ENCODE assay signal across 15 cellular contexts in genomic region chr19:49667473-49667872, GRCh38. TPM values are rescaled to one million over a fixed set of nuclear protein-coding genes. Genes with fewer than 3 reads are reported as not detected.
A peak's percentile ranks its signal among the peaks of the same experiment; 100 is the strongest.
DNase-seq lines count a peak whose midpoint lies in the region; ATAC-seq and TF ChIP-seq lines count a peak whose summit lies in the region.
"Had no signal": no experiment of that assay in that cellular context is flagged by ENCODE, and none has a peak within 500 bp of the region (broad histone marks: within the 10 kb centered on the region; RNA-seq: fewer than 3 reads in every experiment).

No MANE protein-coding gene starts in this region.

- H3K9ac ChIP-seq in KMS-11 = no peak overlapping the region

- no peak for DNase-seq in activated CD4-positive, alpha-beta T cell treated with anti-CD3 and anti-CD28 coated beads for 36 hours
- DNase-seq in activated CD4-positive, alpha-beta T cell treated with anti-CD3 and anti-CD28 coated beads for 4 hours = no peak
- DNase-seq in activated naive CD4-positive, alpha-beta T cell treated with anti-CD3 and anti-CD28 coated beads, Interleukin-2, amount 50 U/mL, for 72 hours (ENCODE audit: low spot score in 2 of 2) = no peak
- DNase-seq in natural killer cell treated with Interleukin-12 subunit alpha and Interleukin-12 subunit beta and Interleukin-15 and Interleukin-18, amount 100 ng/mL, for 72 hours (ENCODE audit: low spot score) = no peak
- no peak for DNase-seq in GM10248 (ENCODE audit: extremely low spot score)
- DNase-seq: central memory CD4-positive, alpha-beta T cell; DMS79 treated with DMSO at 0.1 percent for 48 hours; hypothalamus; NCI-H1417; NCI-H446; Right ventricle myocardium superior had no signal

- POLR2A ChIA-PET in activated CD4-positive, alpha-beta T cell treated with anti-CD3 and anti-CD28 coated beads for 36 hours (lab: Charles Lee) = interaction anchor here (1.5 kb wide), 1 partner anchor 9 kb away, joined by 4 read pairs; no protein-coding TSS in a partner anchor
- POLR2A ChIA-PET in GM10248 (lab: Yijun Ruan, JAX) = interaction anchor here (0.7 to 1.3 kb wide), 2 partner anchors 9 to 27 kb away, joined by 3 to 13 read pairs; partner anchors contain the start of gene RRAS

- TF ChIP-seq CTCF in KMS-11 (conservative IDR thresholded peaks at IDR 0.05; ENCODE audit: low read depth, low read length) (no peak), GM10248 (IDR thresholded peaks at IDR 0.05; ENCODE audit: control extremely low read depth, extremely low read depth, low read depth, missing control alignments) (no peak)

- no peak for ATAC-seq in activated CD4-positive, alpha-beta T cell treated with anti-CD3 and anti-CD28 coated beads for 36 hours
- no peak for ATAC-seq in activated naive CD4-positive, alpha-beta T cell treated with anti-CD3 and anti-CD28 coated beads, Interleukin-2, amount 50 U/mL, for 72 hours
- ATAC-seq in natural killer cell treated with Interleukin-12 subunit alpha and Interleukin-12 subunit beta and Interleukin-15 and Interleukin-18, amount 100 ng/mL, for 72 hours = no peak
- no peak for ATAC-seq in HG03095 (IDR thresholded peaks at IDR 0.05; ENCODE audit: unreplicated experiment)
- ATAC-seq in GM21381 (IDR thresholded peaks at IDR 0.05; ENCODE audit: unreplicated experiment) = no peak
- ATAC-seq: pancreas had no signal

- intact Hi-C loops in activated CD4-positive, alpha-beta T cell treated with anti-CD3 and anti-CD28 coated beads for 36 hours (cut with DNase I, micrococcal nuclease) = loop anchor here in 1 of 2 experiments (10.0 kb wide), 1 partner anchor 1343 kb away; the partner anchor contains the start of gene EMP3

- no peaks in the 10 kb centered on the region for H3K27me3 ChIP-seq in KMS-11 (ENCODE audit: insufficient read depth, low read depth)
- H3K27me3 ChIP-seq: pancreas had no signal

- no peaks in the 10 kb centered on the region for H3K36me3 ChIP-seq in KMS-11 (ENCODE audit: insufficient read depth)

- H3K27ac ChIP-seq in KMS-11 = no peak overlapping the region
- H3K27ac ChIP-seq: pancreas had no signal

- H3K9me3 Mint-ChIP-seq in activated CD4-positive, alpha-beta T cell treated with anti-CD3 and anti-CD28 coated beads for 36 hours (ENCODE audit: low read depth) = no peaks in the 10 kb centered on the region
- no peaks in the 10 kb centered on the region for H3K9me3 Mint-ChIP-seq in activated naive CD4-positive, alpha-beta T cell treated with anti-CD3 and anti-CD28 coated beads, Interleukin-2, amount 50 U/mL, for 72 hours
- H3K9me3 Mint-ChIP-seq in natural killer cell treated with Interleukin-12 subunit alpha and Interleukin-12 subunit beta and Interleukin-15 and Interleukin-18, amount 100 ng/mL, for 72 hours = no peaks in the 10 kb centered on the region

- peak overlapping the region; percentile 96 for H3K4me3 Mint-ChIP-seq in activated CD4-positive, alpha-beta T cell treated with anti-CD3 and anti-CD28 coated beads for 36 hours
- H3K4me3 Mint-ChIP-seq in natural killer cell treated with Interleukin-12 subunit alpha and Interleukin-12 subunit beta and Interleukin-15 and Interleukin-18, amount 100 ng/mL, for 72 hours = peak overlapping the region; percentile 99

- H3K27ac Mint-ChIP-seq in activated CD4-positive, alpha-beta T cell treated with anti-CD3 and anti-CD28 coated beads for 36 hours = peak overlapping the region; percentile 13
- peak overlapping the region; percentile 86 to 95 for H3K27ac Mint-ChIP-seq in activated naive CD4-positive, alpha-beta T cell treated with anti-CD3 and anti-CD28 coated beads, Interleukin-2, amount 50 U/mL, for 72 hours
- peak overlapping the region in 1 of 2 donors; percentile 94 for H3K27ac Mint-ChIP-seq in natural killer cell treated with Interleukin-12 subunit alpha and Interleukin-12 subunit beta and Interleukin-15 and Interleukin-18, amount 100 ng/mL, for 72 hours

- H3K4me3 ChIP-seq in KMS-11 (IDR thresholded peaks at IDR 0.05; ENCODE audit: insufficient read depth, low read depth, low read length) = no peak overlapping the region
- H3K4me3 ChIP-seq: pancreas had no signal

- CTCF ChIA-PET in activated CD4-positive, alpha-beta T cell treated with anti-CD3 and anti-CD28 coated beads for 36 hours (lab: Charles Lee) = interaction anchor here (0.7 kb wide), 1 partner anchor 24 kb away, joined by 3 read pairs; no protein-coding TSS in a partner anchor
- CTCF ChIA-PET in GM10248 (lab: Yijun Ruan, JAX) = interaction anchor here (1.4 to 1.5 kb wide), 2 partner anchors 9 to 97 kb away, joined by 4 to 5 read pairs; no protein-coding TSS in a partner anchor

- no peaks in the 10 kb centered on the region for H3K27me3 Mint-ChIP-seq in activated CD4-positive, alpha-beta T cell treated with anti-CD3 and anti-CD28 coated beads for 36 hours
- H3K27me3 Mint-ChIP-seq in natural killer cell treated with Interleukin-12 subunit alpha and Interleukin-12 subunit beta and Interleukin-15 and Interleukin-18, amount 100 ng/mL, for 72 hours = no peaks in the 10 kb centered on the region

- H3K4me1 ChIP-seq in KMS-11 (ENCODE audit: low read depth, poor library complexity, severe bottlenecking) = peaks cover 23% of the 10 kb centered on the region

- no peak overlapping the region for H2AFZ ChIP-seq in KMS-11 (ENCODE audit: low read depth)

- peak overlapping the region; percentile 83; the same call in 1 of the 2 replicates for H3K4me2 ChIP-seq in KMS-11

- peaks cover 30% of the 10 kb centered on the region for H3K36me3 Mint-ChIP-seq in activated CD4-positive, alpha-beta T cell treated with anti-CD3 and anti-CD28 coated beads for 36 hours (ENCODE audit: low read depth)
- H3K36me3 Mint-ChIP-seq in activated naive CD4-positive, alpha-beta T cell treated with anti-CD3 and anti-CD28 coated beads, Interleukin-2, amount 50 U/mL, for 72 hours = peaks cover 22% of the 10 kb centered on the region in 2 donors
- H3K36me3 Mint-ChIP-seq in natural killer cell treated with Interleukin-12 subunit alpha and Interleukin-12 subunit beta and Interleukin-15 and Interleukin-18, amount 100 ng/mL, for 72 hours = peaks cover 4% of the 10 kb centered on the region

- peaks cover 35% of the 10 kb centered on the region for H3K4me1 Mint-ChIP-seq in activated CD4-positive, alpha-beta T cell treated with anti-CD3 and anti-CD28 coated beads for 36 hours
- H3K4me1 Mint-ChIP-seq in natural killer cell treated with Interleukin-12 subunit alpha and Interleukin-12 subunit beta and Interleukin-15 and Interleukin-18, amount 100 ng/mL, for 72 hours (ENCODE audit: low read depth in 2 of 2) = peaks cover 43 to 46% of the 10 kb centered on the region in 2 donors

- H4K20me1 ChIP-seq in KMS-11 (ENCODE audit: insufficient read depth) = no peaks in the 10 kb centered on the region

- H3K79me2 ChIP-seq in KMS-11 (ENCODE audit: insufficient read depth, low read depth) = peaks cover 31% of the 10 kb centered on the region

RNA-seq across cellular contexts. Expression of gene BCL2L12, which starts 1.7 kb away (rescaled TPM):
- total RNA-seq in activated CD4-positive, alpha-beta T cell treated with anti-CD3 and anti-CD28 coated beads for 36 hours = 10 to 100 TPM; 79.6 to 93.8 TPM
- 10 to 100 TPM; 69.6 to 93.4 TPM for total RNA-seq in activated naive CD4-positive, alpha-beta T cell treated with anti-CD3 and anti-CD28 coated beads, Interleukin-2, amount 50 U/mL, for 72 hours
- total RNA-seq in natural killer cell treated with Interleukin-12 subunit alpha and Interleukin-12 subunit beta and Interleukin-15 and Interleukin-18, amount 100 ng/mL, for 72 hours = 10 to 100 TPM; 45.9 to 98.0 TPM

RNA-seq across cellular contexts. Expression of gene IRF3, which starts 1.8 kb away (rescaled TPM):
- 100 to 1,000 TPM; 123 to 125 TPM for total RNA-seq in activated CD4-positive, alpha-beta T cell treated with anti-CD3 and anti-CD28 coated beads for 36 hours
- 100 to 1,000 TPM; 135 to 202 TPM for total RNA-seq in activated naive CD4-positive, alpha-beta T cell treated with anti-CD3 and anti-CD28 coated beads, Interleukin-2, amount 50 U/mL, for 72 hours
- total RNA-seq in natural killer cell treated with Interleukin-12 subunit alpha and Interleukin-12 subunit beta and Interleukin-15 and Interleukin-18, amount 100 ng/mL, for 72 hours = 100 to 1,000 TPM; 167 to 185 TPM

RNA-seq across cellular contexts. Expression of gene PRMT1, which starts 9.6 kb away (rescaled TPM):
- total RNA-seq in activated CD4-positive, alpha-beta T cell treated with anti-CD3 and anti-CD28 coated beads for 36 hours = 100 to 1,000 TPM; 384 to 448 TPM
- total RNA-seq in activated naive CD4-positive, alpha-beta T cell treated with anti-CD3 and anti-CD28 coated beads, Interleukin-2, amount 50 U/mL, for 72 hours = 100 to 1,000 TPM; 248 to 309 TPM
- 100 to 1,000 TPM; 268 to 457 TPM for total RNA-seq in natural killer cell treated with Interleukin-12 subunit alpha and Interleukin-12 subunit beta and Interleukin-15 and Interleukin-18, amount 100 ng/mL, for 72 hours

RNA-seq across cellular contexts. Expression of gene ADM5, which starts 21.9 kb away (rescaled TPM):
- 1 to 10 TPM; 4.1 to 4.4 TPM for total RNA-seq in activated CD4-positive, alpha-beta T cell treated with anti-CD3 and anti-CD28 coated beads for 36 hours
- 1 to 10 TPM; 5.6 to 6.2 TPM for total RNA-seq in activated naive CD4-positive, alpha-beta T cell treated with anti-CD3 and anti-CD28 coated beads, Interleukin-2, amount 50 U/mL, for 72 hours
- 10 to 100 TPM in 1 of 2 donors, 1 to 10 TPM in 1; 5.7 to 18.5 TPM for total RNA-seq in natural killer cell treated with Interleukin-12 subunit alpha and Interleukin-12 subunit beta and Interleukin-15 and Interleukin-18, amount 100 ng/mL, for 72 hours

RNA-seq across cellular contexts. Expression of gene CPT1C, which starts 23.4 kb away (rescaled TPM):
- 1 to 10 TPM; 1.1 to 1.6 TPM for total RNA-seq in activated CD4-positive, alpha-beta T cell treated with anti-CD3 and anti-CD28 coated beads for 36 hours
- 1 to 10 TPM; 4.1 to 4.3 TPM for total RNA-seq in activated naive CD4-positive, alpha-beta T cell treated with anti-CD3 and anti-CD28 coated beads, Interleukin-2, amount 50 U/mL, for 72 hours
- 1 to 10 TPM in 1 of 2 donors, under 1 TPM in 1; 0.52 to 2.7 TPM for total RNA-seq in natural killer cell treated with Interleukin-12 subunit alpha and Interleukin-12 subunit beta and Interleukin-15 and Interleukin-18, amount 100 ng/mL, for 72 hours
